ENCODE assay signal across 8 cellular contexts in the genomic region with DNA sequence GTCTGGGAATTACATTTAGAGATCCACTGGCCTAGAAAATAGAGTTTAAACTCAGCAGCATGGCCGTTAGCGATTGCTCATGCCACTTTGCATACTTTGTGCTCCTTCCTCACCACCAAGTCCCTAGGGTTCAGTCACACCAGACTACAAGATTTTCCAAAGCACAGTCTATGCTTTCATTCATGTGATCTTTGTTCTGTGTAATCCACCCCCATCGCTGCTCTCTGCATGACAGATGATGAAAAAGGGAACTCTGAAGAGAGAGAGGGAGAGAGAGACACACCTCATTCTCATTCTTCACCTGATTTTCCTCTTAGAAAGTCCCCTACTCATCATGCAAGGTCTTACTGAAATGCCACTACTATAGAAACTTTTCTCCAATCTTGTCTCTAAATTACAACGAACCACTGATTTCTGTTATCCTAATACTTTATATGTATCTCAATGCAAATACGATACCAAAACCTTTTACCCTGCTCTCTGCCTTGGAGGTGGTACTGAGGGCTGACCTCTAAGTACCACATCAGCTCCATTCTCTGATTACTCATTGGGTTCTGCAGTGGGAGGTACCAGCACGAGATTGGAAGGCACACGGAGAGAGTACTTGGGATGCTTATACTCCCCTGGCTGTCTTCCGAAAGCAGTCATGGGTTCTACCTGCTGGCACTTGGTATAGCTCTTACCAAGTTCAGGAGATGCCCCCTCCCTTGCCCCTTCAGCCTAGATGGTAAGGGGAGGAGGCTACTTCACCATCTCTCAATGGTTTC. TPM values are rescaled to one million over a fixed set of nuclear protein-coding genes. Genes with fewer than 3 reads are reported as not detected.
DNase-seq lines count a peak whose midpoint lies in the region; ATAC-seq and TF ChIP-seq lines count a peak whose summit lies in the region.

No MANE protein-coding gene starts in this region.

- H3K4me3 Mint-ChIP-seq in CD4-positive, alpha-beta T cell, result peak overlapping the region; percentile 99

- no peak for DNase-seq in CD4-positive, alpha-beta T cell
- DNase-seq in activated naive CD4-positive, alpha-beta T cell treated with anti-CD3 and anti-CD28 coated beads, Interleukin-2, amount 50 U/mL, for 16 hours, result peak; percentile 72
- no peak for DNase-seq in upper lobe of right lung
- DNase-seq in NCI-H2196 (lab: John Stamatoyannopoulos, UW; ENCODE audit: unreplicated experiment), result no peak
- no peak for DNase-seq in NCI-H1417 (lab: John Stamatoyannopoulos, UW)
- no peak for DNase-seq in posterior cingulate gyrus

- peaks cover 2% of the 10 kb centered on the region for H3K9me3 ChIP-seq in CD4-positive, alpha-beta T cell (ENCODE audit: control insufficient read depth, low read length)
- no peaks in the 10 kb centered on the region for H3K9me3 ChIP-seq in upper lobe of right lung

- intact Hi-C loops in CD4-positive, alpha-beta T cell (cut with DNase I, micrococcal nuclease), result loop anchor here in 1 of 2 experiments (1.0 to 5.0 kb wide), 2 partner anchors 11 to 216 kb away; a partner anchor contains a TSS
- intact Hi-C loops in upper lobe of right lung (cut with DNase I), result no loop called here
- intact Hi-C loops in posterior cingulate gyrus (cut with DNase I), result no loop called here

- peak; percentile 20 for ATAC-seq in CD4-positive, alpha-beta T cell (ENCODE audit: poor library complexity)
- ATAC-seq in GM19372 (IDR thresholded peaks at IDR 0.05; ENCODE audit: low read depth, unreplicated experiment) (peak; percentile 86), HG03280 (IDR thresholded peaks at IDR 0.05; ENCODE audit: unreplicated experiment) (peak; percentile 78), upper lobe of right lung (peak; percentile 62)

- peaks cover 2% of the 10 kb centered on the region for H3K9me3 Mint-ChIP-seq in CD4-positive, alpha-beta T cell

- H3K4me3 ChIP-seq in upper lobe of right lung, result no peak overlapping the region

- peaks cover 57% of the 10 kb centered on the region for H3K36me3 Mint-ChIP-seq in CD4-positive, alpha-beta T cell (ENCODE audit: low read depth)

- peak overlapping the region; percentile 86 for H3K27ac Mint-ChIP-seq in CD4-positive, alpha-beta T cell

- peaks cover 11% of the 10 kb centered on the region for H3K4me1 ChIP-seq in upper lobe of right lung

- H3K27me3 Mint-ChIP-seq in CD4-positive, alpha-beta T cell, result no peaks in the 10 kb centered on the region

- POLR2A ChIA-PET in CD4-positive, alpha-beta T cell (lab: Charles Lee), result interaction anchor here (0.7 to 1.5 kb wide), 4 partner anchors 11 to 27 kb away, joined by 3 to 4 read pairs (median 4); a partner anchor contains a TSS

- no peaks in the 10 kb centered on the region for H3K27me3 ChIP-seq in CD4-positive, alpha-beta T cell (ENCODE audit: control insufficient read depth, insufficient read depth, low read length)
- no peaks in the 10 kb centered on the region for H3K27me3 ChIP-seq in upper lobe of right lung

- H3K27ac ChIP-seq in CD4-positive, alpha-beta T cell (ENCODE audit: low read depth, low read length), result no peak overlapping the region
- no peak overlapping the region for H3K27ac ChIP-seq in upper lobe of right lung

- H3K4me1 Mint-ChIP-seq in CD4-positive, alpha-beta T cell (ENCODE audit: low read depth), result peaks cover 68% of the 10 kb centered on the region

- peaks cover 22% of the 10 kb centered on the region for H3K36me3 ChIP-seq in upper lobe of right lung

- TF ChIP-seq CTCF in CD4-positive, alpha-beta T cell (IDR thresholded peaks at IDR 0.05), result no peak
- TF ChIP-seq CTCF in upper lobe of right lung (IDR thresholded peaks at IDR 0.05), result no peak

- CTCF ChIA-PET in CD4-positive, alpha-beta T cell (lab: Charles Lee), result interaction anchor here (0.9 kb wide), 1 partner anchor 12 kb away, joined by 3 read pairs; no protein-coding TSS in a partner anchor

RNA-seq across cellular contexts. Expression of a gene that starts 1.1 kb away (rescaled TPM):
- total RNA-seq in CD4-positive, alpha-beta T cell, result 10 to 100 TPM; 41.6 to 41.8 TPM
- 9.7 TPM for total RNA-seq in upper lobe of right lung

RNA-seq across cellular contexts. Expression of a gene that starts 12.2 kb away (rescaled TPM):
- 10 to 100 TPM; 15.4 to 18.6 TPM for total RNA-seq in CD4-positive, alpha-beta T cell
- total RNA-seq in upper lobe of right lung, result 67.5 TPM

RNA-seq across cellular contexts. Expression of a gene that starts 12.3 kb away (rescaled TPM):
- 10 to 100 TPM; 13.2 to 14.4 TPM for total RNA-seq in CD4-positive, alpha-beta T cell
- total RNA-seq in upper lobe of right lung, result 70.8 TPM

Comparison
In these comparisons a context has a peak if more than half of its experiments do, and no peak if none do; other contexts are left out.
1. ATAC-seq: peak in every context shown above with its lines; median percentile 86 in GM19372; 78 in HG03280; 62 in upper lobe of right lung; 20 in CD4-positive, alpha-beta T cell.